1 cellular context compared by ENCODE assay signal in genomic region chr7:112204072-112204775, GRCh38.
TF ChIP-seq lines count a peak whose summit lies in the region.

No MANE protein-coding gene starts in this region.

TF ChIP-seq in HEK293, 187 proteins besides CTCF, POLR2A, EP300 and RAD21 (continued from another document):
- TF ChIP-seq, protein P1, sequence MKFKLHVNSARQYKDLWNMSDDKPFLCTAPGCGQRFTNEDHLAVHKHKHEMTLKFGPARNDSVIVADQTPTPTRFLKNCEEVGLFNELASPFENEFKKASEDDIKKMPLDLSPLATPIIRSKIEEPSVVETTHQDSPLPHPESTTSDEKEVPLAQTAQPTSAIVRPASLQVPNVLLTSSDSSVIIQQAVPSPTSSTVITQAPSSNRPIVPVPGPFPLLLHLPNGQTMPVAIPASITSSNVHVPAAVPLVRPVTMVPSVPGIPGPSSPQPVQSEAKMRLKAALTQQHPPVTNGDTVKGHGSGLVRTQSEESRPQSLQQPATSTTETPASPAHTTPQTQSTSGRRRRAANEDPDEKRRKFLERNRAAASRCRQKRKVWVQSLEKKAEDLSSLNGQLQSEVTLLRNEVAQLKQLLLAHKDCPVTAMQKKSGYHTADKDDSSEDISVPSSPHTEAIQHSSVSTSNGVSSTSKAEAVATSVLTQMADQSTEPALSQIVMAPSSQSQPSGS (tag by site-specific recombination; IDR thresholded peaks at IDR 0.05; ENCODE audit: low read depth): no peak
- TF ChIP-seq AEBP2 (tag by site-specific recombination; IDR thresholded peaks at IDR 0.05; ENCODE audit: borderline replicate concordance): no peak
- no peak for TF ChIP-seq ZFP3 (tag by site-specific recombination; IDR thresholded peaks at IDR 0.05; ENCODE audit: low read depth)
